In genomic region chr3:50600841-50601591, GRCh38 we compare ENCODE assay signal across 8 cellular contexts. TPM values are rescaled to one million over a fixed set of nuclear protein-coding genes. Genes with fewer than 3 reads are reported as not detected.
DNase-seq lines count a peak whose midpoint lies in the region; ATAC-seq lines count a peak whose summit lies in the region.

No MANE protein-coding gene starts in this region.

- peak; percentile 45 for ATAC-seq in HG03060 (IDR thresholded peaks at IDR 0.05; ENCODE audit: low read depth, unreplicated experiment)
- no peak for ATAC-seq in GM18858 (IDR thresholded peaks at IDR 0.05; ENCODE audit: unreplicated experiment)

- peak; percentile 60 for DNase-seq in DMS53 treated with DMSO at 0.1 percent for 48 hours (lab: John Stamatoyannopoulos, UW; ENCODE audit: unreplicated experiment)
- peak; percentile 66 to 81 for DNase-seq in NCI-H524 (lab: John Stamatoyannopoulos, UW)
- peak; percentile 93 for DNase-seq in activated CD8-positive, alpha-beta memory T cell treated with anti-CD3 and anti-CD28 coated beads for 24 hours
- peak; percentile 41 for DNase-seq in effector CD8-positive, alpha-beta T cell (lab: John Stamatoyannopoulos, UW)
- DNase-seq in mucosa of gallbladder (ENCODE audit: low spot score), result peak; percentile 95
- peak; percentile 76 to 91 for DNase-seq in stimulated activated CD8-positive, alpha-beta memory T cell treated with anti-CD3 and anti-CD28 coated beads, Interleukin-4, amount 100 ng/mL, for 4 hours (ENCODE audit: low read depth in 2 of 2, low spot score in 1 of 2)

RNA-seq across cellular contexts. Expression of gene CISH, which starts 10.6 kb away (rescaled TPM):
- 6.2 TPM for total RNA-seq in mucosa of gallbladder

RNA-seq across cellular contexts. Expression of gene MAPKAPK3, which starts 15.9 kb away (rescaled TPM):
- total RNA-seq in mucosa of gallbladder, result 27.4 TPM

RNA-seq across cellular contexts. Expression of gene HEMK1, which starts 31.7 kb away (rescaled TPM):
- total RNA-seq in mucosa of gallbladder, result 29.3 TPM

RNA-seq across cellular contexts. Expression of gene C3orf18, which starts 33.5 kb away (rescaled TPM):
- 12.3 TPM for total RNA-seq in mucosa of gallbladder

Comparison
In these comparisons a context has a peak if more than half of its experiments do, and no peak if none do; other contexts are left out.
1. DNase-seq: peak in every context shown above with its lines; median percentile 95 in mucosa of gallbladder; 93 in activated CD8-positive, alpha-beta memory T cell treated with anti-CD3 and anti-CD28 coated beads for 24 hours; 84 in stimulated activated CD8-positive, alpha-beta memory T cell treated with anti-CD3 and anti-CD28 coated beads, Interleukin-4, amount 100 ng/mL, for 4 hours; 74 in NCI-H524; 60 in DMS53 treated with DMSO at 0.1 percent for 48 hours; 41 in effector CD8-positive, alpha-beta T cell.